ENCODE assay signal across 8 cellular contexts in genomic region chr2:9631484-9631819, GRCh38. TPM values are rescaled to one million over a fixed set of nuclear protein-coding genes. Genes with fewer than 3 reads are reported as not detected.
DNase-seq lines count a peak whose midpoint lies in the region; FAIRE-seq and TF ChIP-seq lines count a peak whose summit lies in the region.

No MANE protein-coding gene starts in this region.

- no peaks in the 10 kb centered on the region for H3K27me3 ChIP-seq in BLaER1 treated with 17β-estradiol and CSF1 and Interleukin-3, amounts not matched to agents 10 nM and 100 nM
- H3K27me3 ChIP-seq in OCI-LY3 (ENCODE audit: low read depth, low read length) (peaks cover 15% of the 10 kb centered on the region), H1 (replicated peaks in 1 of 4; ENCODE audit: control insufficient read depth in 3 of 4, extremely low read depth in 1 of 4, insufficient read depth in 3 of 4, low read length in 3 of 4) (peaks cover 0 to 15% (median 8%) of the 10 kb centered on the region in 4 experiments; a peak in 3 of 7 replicates)

- H2BK12ac ChIP-seq in H1 (ENCODE audit: low read depth, low read length): no peak overlapping the region

- no peak for FAIRE-seq in H1 (lab: Jason Lieb, UNC)

- TF ChIP-seq EP300 in H1 (IDR thresholded peaks at IDR 0.05; ENCODE audit: borderline replicate concordance in 1 of 2, low read depth in 2 of 2, low read length in 2 of 2): no peak

- H3K4me2 ChIP-seq in BLaER1 treated with 17β-estradiol and CSF1 and Interleukin-3, amounts not matched to agents 10 nM and 100 nM: peak overlapping the region; percentile 45 to 88 (median 70)
- H3K4me2 ChIP-seq in OCI-LY3 (ENCODE audit: low read length) (peak overlapping the region; percentile 88), H1 (ENCODE audit: insufficient read depth in 1 of 2, low read depth in 2 of 2, low read length in 2 of 2) (peak overlapping the region; percentile 58 to 94)

- no peak overlapping the region; the same call in 1 of the 2 replicates for H2BK15ac ChIP-seq in H1 (ENCODE audit: low read length)

- peaks cover 32 to 39% (median 39%) of the 10 kb centered on the region in 11 experiments; a peak in 21 of 22 replicates for H4K20me1 ChIP-seq in BLaER1 treated with 17β-estradiol and CSF1 and Interleukin-3, amounts not matched to agents 10 nM and 100 nM
- H4K20me1 ChIP-seq in OCI-LY3 (ENCODE audit: insufficient read depth, low read length) (peaks cover 32% of the 10 kb centered on the region), H1 (replicated peaks in 1 of 2; ENCODE audit: control insufficient read depth in 1 of 2, insufficient read depth in 2 of 2, low read length in 2 of 2) (peaks cover 6 to 12% of the 10 kb centered on the region in 2 experiments)

- no peak overlapping the region for H3K4ac ChIP-seq in H1 (replicated peaks; ENCODE audit: insufficient read length, low read depth, low read length)

- no peak overlapping the region for H2BK20ac ChIP-seq in H1 (ENCODE audit: low read length)

- TF ChIP-seq POLR2A in H1 (IDR thresholded peaks at IDR 0.05; ENCODE audit: control extremely low read depth in 1 of 2, low read depth in 2 of 2, low read length in 2 of 2): peak in 1 of 2 experiments; percentile 35; a peak in 1 of 3 replicates

- DNase-seq in H1 (ENCODE audit: low read depth in 1 of 2, low spot score in 2 of 2): no peak
- DNase-seq in neural crest cell (ENCODE audit: low read depth, low spot score): no peak
- DNase-seq in ecto neural progenitor cell (ENCODE audit: low spot score): no peak
- no peak for DNase-seq in stimulated activated CD8-positive, alpha-beta memory T cell treated with anti-CD3 and anti-CD28 coated beads, Interleukin-4, amount 100 ng/mL, for 48 hours
- no peak for DNase-seq in cerebellar nuclear complex (lab: John Stamatoyannopoulos, UW)
- DNase-seq in GM13977 (ENCODE audit: low spot score): no peak

- H2AK5ac ChIP-seq in H1 (ENCODE audit: low read depth, low read length): no peak overlapping the region

- H3K18ac ChIP-seq in H1 (ENCODE audit: extremely low read depth, low read length): no peak overlapping the region

- H3K27ac ChIP-seq in BLaER1 treated with 17β-estradiol and CSF1 and Interleukin-3, amounts not matched to agents 10 nM and 100 nM: peak overlapping the region in 7 of 11 experiments; percentile 16 to 96 (median 47); a peak in 8 of 22 replicates
- H3K27ac ChIP-seq in OCI-LY3 (ENCODE audit: low read length) (no peak overlapping the region), H1 (ENCODE audit: low read depth, low read length) (no peak overlapping the region)

- H3K9me3 ChIP-seq in BLaER1 treated with 17β-estradiol and CSF1 and Interleukin-3, amounts not matched to agents 10 nM and 100 nM (replicated peaks in 1 of 11): peaks cover 0 to 25% (median 18%) of the 10 kb centered on the region in 11 experiments; a peak in 18 of 22 replicates
- H3K9me3 ChIP-seq in OCI-LY3 (ENCODE audit: insufficient read depth, low read length) (no peaks in the 10 kb centered on the region), H1 (ENCODE audit: insufficient read depth in 2 of 2, low read depth in 1 of 2, low read length in 1 of 2) (no peaks in the 10 kb centered on the region)

- peak overlapping the region; percentile 71 to 98 (median 95); a peak in 19 of 20 replicates for H3K4me3 ChIP-seq in BLaER1 treated with 17β-estradiol and CSF1 and Interleukin-3, amounts not matched to agents 10 nM and 100 nM
- H3K4me3 ChIP-seq in OCI-LY3 (ENCODE audit: low read length) (peak overlapping the region; percentile 97), H1 (ENCODE audit: extremely low read depth in 1 of 4, insufficient read depth in 2 of 4, low read depth in 3 of 4, low read length in 4 of 4) (peak overlapping the region; percentile 35 to 95 (median 54))

- no peak overlapping the region for H4K8ac ChIP-seq in H1 (ENCODE audit: extremely low read depth, insufficient read depth, low read length)

- H3K36me3 ChIP-seq in BLaER1 treated with 17β-estradiol and CSF1 and Interleukin-3, amounts not matched to agents 10 nM and 100 nM: peaks cover 13 to 38% (median 36%) of the 10 kb centered on the region in 11 experiments; a peak in 21 of 22 replicates
- H3K36me3 ChIP-seq in OCI-LY3 (replicated peaks; ENCODE audit: low read depth, low read length) (peaks cover 26% of the 10 kb centered on the region), H1 (ENCODE audit: control insufficient read depth in 2 of 4, insufficient read depth in 4 of 4, low read length in 3 of 4) (peaks cover 0 to 22% (median 9%) of the 10 kb centered on the region in 4 experiments; a peak in 6 of 8 replicates)

- H3K4me1 ChIP-seq in BLaER1 treated with 17β-estradiol and CSF1 and Interleukin-3, amounts not matched to agents 10 nM and 100 nM: peaks cover 23 to 36% (median 27%) of the 10 kb centered on the region in 10 experiments
- peaks cover 24% of the 10 kb centered on the region for H3K4me1 ChIP-seq in OCI-LY3 (ENCODE audit: low read length)
- peaks cover 0 to 13% (median 3%) of the 10 kb centered on the region in 4 experiments; a peak in 4 of 7 replicates for H3K4me1 ChIP-seq in H1 (replicated peaks in 1 of 4; ENCODE audit: control insufficient read depth in 3 of 4, insufficient read depth in 4 of 4, low read length in 3 of 4)

- no peak overlapping the region for H3K14ac ChIP-seq in H1 (ENCODE audit: insufficient read length)

- H3K79me2 ChIP-seq in OCI-LY3 (ENCODE audit: low read length): peaks cover 40% of the 10 kb centered on the region
- H3K79me2 ChIP-seq in H1 (ENCODE audit: control insufficient read depth in 1 of 2, insufficient read depth in 2 of 2, low read length in 2 of 2): peaks cover 31 to 37% of the 10 kb centered on the region in 2 experiments

- no peak overlapping the region for H3K23ac ChIP-seq in H1 (ENCODE audit: insufficient read length)

- H3K9me3 Mint-ChIP-seq in neural crest cell: no peaks in the 10 kb centered on the region

- peak overlapping the region; percentile 88 for H2AFZ ChIP-seq in OCI-LY3 (ENCODE audit: low read depth, low read length)
- peak overlapping the region; percentile 23; the same call in 1 of the 2 replicates for H2AFZ ChIP-seq in H1 (ENCODE audit: low read length)

- H4K91ac ChIP-seq in H1 (replicated peaks; ENCODE audit: insufficient read length, low read length): no peak overlapping the region

- 1% methylated on average over 6 of the region's 6 CpGs; no CpG with 5 or more reads in 1 of the 2 experiments for WGBS in H1 (ENCODE audit: extremely low coverage in 1 of 2, insufficient coverage in 1 of 2, insufficient read length in 1 of 2, insufficient replicate concordance in 2 of 2, low coverage in 1 of 2, low lambda C conversion rate in 2 of 2, missing lambda C conversion rate in 1 of 2), 2 experiments

- H3K36me3 Mint-ChIP-seq in neural crest cell (ENCODE audit: low read depth): peaks cover 20% of the 10 kb centered on the region

- H3K27ac Mint-ChIP-seq in neural crest cell (ENCODE audit: unreplicated experiment): peak overlapping the region; percentile 98

- H4K5ac ChIP-seq in H1 (ENCODE audit: insufficient read length, low read depth, low read length): no peak overlapping the region

- CTCF ChIA-PET in H1 (lab: Charles Lee; ENCODE audit: partially characterized antibody): interaction anchor here (0.7 to 3.2 kb wide), 3 partner anchors 24 to 138 kb away, joined by 3 to 13 read pairs (median 4); no protein-coding TSS in a partner anchor

- no peaks in the 10 kb centered on the region for H3K79me1 ChIP-seq in H1 (ENCODE audit: low read depth, low read length)

- in situ Hi-C loops in GM13977 (cut with MboI; ENCODE audit: low pct_unique_long_range_greater_than_20kb, low sequenced_read_pairs, unreplicated experiment): no loop called here

- no peak overlapping the region for H2BK120ac ChIP-seq in H1 (replicated peaks; ENCODE audit: low read depth, low read length)

- H3K4me3 Mint-ChIP-seq in neural crest cell: peak overlapping the region; percentile 93

- peak overlapping the region in 7 of 11 experiments; percentile 7 to 96 (median 57); a peak in 7 of 22 replicates for H3K9ac ChIP-seq in BLaER1 treated with 17β-estradiol and CSF1 and Interleukin-3, amounts not matched to agents 10 nM and 100 nM
- H3K9ac ChIP-seq in OCI-LY3 (ENCODE audit: low read length) (peak overlapping the region; percentile 53), H1 (replicated peaks in 1 of 4; ENCODE audit: extremely low read depth in 1 of 4, low read depth in 3 of 4, low read length in 3 of 4) (peak overlapping the region in 3 of 4 experiments; percentile 5 to 53 (median 52); a peak in 4 of 7 replicates)

- no peak for TF ChIP-seq RAD21 in H1 (IDR thresholded peaks at IDR 0.05 in 1 of 2, conservative IDR thresholded peaks at IDR 0.05 in 1 of 2; ENCODE audit: low read depth in 2 of 2, low read length in 2 of 2)

- H3K56ac ChIP-seq in H1 (replicated peaks; ENCODE audit: insufficient read length, low read depth, low read length): no peak overlapping the region

- H3K4me1 Mint-ChIP-seq in neural crest cell: peaks cover 53% of the 10 kb centered on the region

- TF ChIP-seq CTCF in OCI-LY3 (IDR thresholded peaks at IDR 0.05; ENCODE audit: low read depth, low read length): no peak
- TF ChIP-seq CTCF in H1 (IDR thresholded peaks at IDR 0.05; ENCODE audit: control extremely low read depth in 1 of 3, insufficient read depth in 1 of 3, low read depth in 1 of 3, low read length in 3 of 3): no peak
- no peak for TF ChIP-seq CTCF in neural crest cell (conservative IDR thresholded peaks at IDR 0.05)
- TF ChIP-seq CTCF in GM13977 (IDR thresholded peaks at IDR 0.05; ENCODE audit: extremely low read depth, insufficient read depth, missing control alignments): no peak

- POLR2A ChIA-PET in H1 (lab: Charles Lee; ENCODE audit: partially characterized antibody): interaction anchor here (0.6 to 5.4 kb wide), 45 partner anchors 8 to 413 kb away, joined by 3 to 71 read pairs (median 4); partner anchors contain the start of genes ADAM17, CPSF3, IAH1 and ITGB1BP1

- H2BK5ac ChIP-seq in H1 (ENCODE audit: low read depth, low read length): peak overlapping the region; percentile 18; the same call in 1 of the 2 replicates

- H3K23me2 ChIP-seq in H1 (ENCODE audit: low read depth, low read length): peaks cover 13% of the 10 kb centered on the region

- no peaks in the 10 kb centered on the region for H3K27me3 Mint-ChIP-seq in neural crest cell (ENCODE audit: low read depth)

TF ChIP-seq in H1, 55 proteins besides CTCF, POLR2A, EP300 and RAD21:
- no peak for TF ChIP-seq RBBP5 (IDR thresholded peaks at IDR 0.05; ENCODE audit: borderline replicate concordance, low read depth, low read length)
- no peak for TF ChIP-seq GABPA (IDR thresholded peaks at IDR 0.05; ENCODE audit: borderline replicate concordance, insufficient read depth, low read length)
- TF ChIP-seq KDM5A (IDR thresholded peaks at IDR 0.05; ENCODE audit: low read length): no peak
TF ChIP-seq in H1: peak in this region for 0.

RNA-seq across cellular contexts. Expression of gene YWHAQ, which starts 0.7 kb away (rescaled TPM):
- 468 and 480 TPM in 2 replicates for total RNA-seq in H1 (2021; fragmentation: NEBNext Ultra II Directional; extraction: Animal tissue kit (Norgen Biotek cat#: 25700))
- polyA plus RNA-seq in H1 (2011; rRNA removed): 225 and 244 TPM in 2 replicates
- 275 TPM for polyA plus RNA-seq in H1 (2011; cell fraction: cytosol; rRNA removed)
- 165 TPM for polyA plus RNA-seq in H1 (2011; cell fraction: nucleus; rRNA removed)
- 328 to 469 TPM (median 389 TPM) in 4 replicates for polyA plus RNA-seq in H1 (2012, experiment 1 of 2)
- 58.5 TPM for polyA plus RNA-seq in H1 (2012, experiment 2 of 2)
- 349 TPM for polyA plus RNA-seq in H1 (2013, experiment 1 of 2)
- 354 TPM for polyA plus RNA-seq in H1 (2013, experiment 2 of 2)
- polyA minus RNA-seq in H1 (2011; rRNA and poly(A)+ RNA removed): 274 and 502 TPM in 2 replicates
- polyA minus RNA-seq in H1 (2011; cell fraction: cytosol; rRNA and poly(A)+ RNA removed): 210 TPM
- polyA minus RNA-seq in H1 (2011; cell fraction: nucleus; rRNA and poly(A)+ RNA removed): 102 TPM
- total RNA-seq in neural crest cell: 503 and 518 TPM in 2 replicates

Comparison
In these comparisons a context has a peak if more than half of its experiments do, and no peak if none do; other contexts are left out.
1. H3K27ac ChIP-seq: peak in BLaER1 treated with 17β-estradiol and CSF1 and Interleukin-3, amounts not matched to agents 10 nM and 100 nM (7 of 11); none in OCI-LY3 (single experiment) and H1 (single experiment).
2. Peak in every context shown above with its lines, with median percentiles within 50 percentile points of each other: H3K4me2 ChIP-seq, H3K4me3 ChIP-seq and H3K9ac ChIP-seq.